In genomic region chr5:6632324-6632930, GRCh38 we compare ENCODE assay signal across 8 cellular contexts. TPM values are rescaled to one million over a fixed set of nuclear protein-coding genes. Genes with fewer than 3 reads are reported as not detected.
A peak's percentile ranks its signal among the peaks of the same experiment; 100 is the strongest.
DNase-seq lines count a peak whose midpoint lies in the region; ATAC-seq and TF ChIP-seq lines count a peak whose summit lies in the region.

No MANE protein-coding gene starts in this region.

- no peaks in the 10 kb centered on the region for H3K9me3 Mint-ChIP-seq in CD8-positive, alpha-beta T cell

- H3K18ac ChIP-seq in neuronal stem cell (ENCODE audit: low read length): peak overlapping the region; percentile 96

- peak overlapping the region; percentile 92 for H3K27ac ChIP-seq in CD8-positive, alpha-beta T cell (ENCODE audit: low read depth, low read length)
- H3K27ac ChIP-seq in SU-DHL-6 (ENCODE audit: low read depth, low read length) (peak overlapping the region; percentile 74), neuronal stem cell (replicated peaks; ENCODE audit: low read length) (no peak overlapping the region)

- intact Hi-C loops in CD8-positive, alpha-beta T cell (cut with DNase I, micrococcal nuclease): loop anchor here (1.0 to 10.0 kb wide), 5 partner anchors 113 to 1235 kb away; partner anchors contain the start of genes FASTKD3 (in 2 of the 2) and MTRR (in 2 of the 2)

- H2BK5ac ChIP-seq in neuronal stem cell (ENCODE audit: low read length): peak overlapping the region; percentile 91

- H3K4me2 ChIP-seq in SU-DHL-6 (ENCODE audit: low read depth, low read length, poor library complexity, severe bottlenecking) (peak overlapping the region; percentile 89), neuronal stem cell (ENCODE audit: insufficient read depth, low read length, poor library complexity, severe bottlenecking) (peak overlapping the region; percentile 87)

- H3K27me3 Mint-ChIP-seq in CD8-positive, alpha-beta T cell (ENCODE audit: low read depth): no peaks in the 10 kb centered on the region

- peaks cover 4% of the 10 kb centered on the region; the same call in 1 of the 2 replicates for H3F3A ChIP-seq in SU-DHL-6 (ENCODE audit: insufficient read depth)

- H3K9ac ChIP-seq in SU-DHL-6 (ENCODE audit: low read length) (peak overlapping the region; percentile 95), neuronal stem cell (ENCODE audit: low read depth, low read length, poor library complexity) (peak overlapping the region; percentile 89)

- peak overlapping the region; percentile 85 for H3K4me3 Mint-ChIP-seq in CD8-positive, alpha-beta T cell

- no peak overlapping the region for H4K8ac ChIP-seq in neuronal stem cell (ENCODE audit: low read depth, low read length)

- H4K91ac ChIP-seq in neuronal stem cell (ENCODE audit: low read depth, low read length, poor library complexity): no peak overlapping the region

- no peak overlapping the region for H2BK15ac ChIP-seq in neuronal stem cell (ENCODE audit: low read length)

- no peak for ATAC-seq in CD8-positive, alpha-beta T cell
- ATAC-seq in GM19395 (IDR thresholded peaks at IDR 0.05; ENCODE audit: unreplicated experiment) (peak; percentile 25), HG03442 (IDR thresholded peaks at IDR 0.05; ENCODE audit: unreplicated experiment) (peak; percentile 23)

- peaks cover 22% of the 10 kb centered on the region for H3K4me1 ChIP-seq in CD8-positive, alpha-beta T cell (ENCODE audit: insufficient read depth, low read length)
- H3K4me1 ChIP-seq in neuronal stem cell (ENCODE audit: control insufficient read depth in 2 of 2, insufficient read depth in 1 of 2, low read depth in 1 of 2, low read length in 2 of 2): peaks cover 4 to 15% of the 10 kb centered on the region in 2 donors

- peak overlapping the region; percentile 94 for H3K23ac ChIP-seq in neuronal stem cell (ENCODE audit: low read depth, low read length, poor library complexity)

- peak overlapping the region; percentile 99 for H3K27ac Mint-ChIP-seq in CD8-positive, alpha-beta T cell

- peak overlapping the region; percentile 90 for H2AFZ ChIP-seq in SU-DHL-6 (ENCODE audit: low read depth, low read length, severe bottlenecking)
- peak overlapping the region; percentile 98 for H2AFZ ChIP-seq in neuronal stem cell (ENCODE audit: low read length)

- no CpG with 5 or more reads among the region's 40 CpGs for WGBS in neuronal stem cell (ENCODE audit: extremely low coverage in 2 of 2, insufficient read length in 2 of 2, insufficient replicate concordance in 1 of 2), 2 donors

- POLR2A ChIA-PET in CD8-positive, alpha-beta T cell (lab: Charles Lee): interaction anchor here (0.6 to 2.6 kb wide), 7 partner anchors 9 to 1211 kb away, joined by 3 to 20 read pairs (median 9); partner anchors contain the start of genes ICE1, MED10 and TENT4A

- H3K14ac ChIP-seq in neuronal stem cell (ENCODE audit: low read length): peak overlapping the region; percentile 83

- peak overlapping the region; percentile 83 for H3K4me3 ChIP-seq in CD8-positive, alpha-beta T cell (ENCODE audit: low read depth, low read length)
- H3K4me3 ChIP-seq in SU-DHL-6 (ENCODE audit: insufficient read depth, low read length, poor library complexity, severe bottlenecking) (peak overlapping the region; percentile 86), fibroblast of mammary gland (ENCODE audit: control insufficient read depth, low read depth, low read length) (peak overlapping the region; percentile 94), neuronal stem cell (ENCODE audit: low read length in 2 of 2) (peak overlapping the region; percentile 90 to 99)

- CTCF ChIA-PET in CD8-positive, alpha-beta T cell (lab: Charles Lee): interaction anchor here (1.6 to 1.9 kb wide), 2 partner anchors 84 to 113 kb away, joined by 3 to 5 read pairs; no protein-coding TSS in a partner anchor

- peaks cover 60% of the 10 kb centered on the region for H3K79me2 ChIP-seq in SU-DHL-6 (ENCODE audit: insufficient read depth, low read length)

- H3K79me1 ChIP-seq in neuronal stem cell (ENCODE audit: low read depth, low read length): peaks cover 13% of the 10 kb centered on the region

- no peak overlapping the region for H3K4ac ChIP-seq in neuronal stem cell (ENCODE audit: low read length)

- H4K20me1 ChIP-seq in SU-DHL-6 (ENCODE audit: low read depth, low read length): peaks cover 10% of the 10 kb centered on the region; the same call in 1 of the 2 replicates

- no peak for TF ChIP-seq CTCF in CD8-positive, alpha-beta T cell (IDR thresholded peaks at IDR 0.05)
- TF ChIP-seq CTCF in SU-DHL-6 (IDR thresholded peaks at IDR 0.05; ENCODE audit: insufficient read depth, low read length, poor library complexity, severe bottlenecking): no peak
- TF ChIP-seq CTCF in fibroblast of mammary gland (conservative IDR thresholded peaks at IDR 0.05; ENCODE audit: control insufficient read depth, insufficient read depth, low read depth, low read length): no peak

- DNase-seq in CD8-positive, alpha-beta T cell: peak in 1 of 7 experiments; percentile 23
- no peak for DNase-seq in fibroblast of mammary gland (ENCODE audit: low read depth)
- no peak for DNase-seq in neuronal stem cell (ENCODE audit: low spot score)
- no peak for DNase-seq in GM03348 (ENCODE audit: low spot score)
- no peak for DNase-seq in NCI-H774 (lab: John Stamatoyannopoulos, UW)

- no peaks in the 10 kb centered on the region for H3K9me3 ChIP-seq in CD8-positive, alpha-beta T cell (ENCODE audit: low read length)
- H3K9me3 ChIP-seq in SU-DHL-6 (ENCODE audit: insufficient read depth, low read length) (no peaks in the 10 kb centered on the region), neuronal stem cell (replicated peaks in 1 of 2; ENCODE audit: control insufficient read depth in 2 of 2, insufficient read depth in 1 of 2, low read depth in 1 of 2, low read length in 2 of 2) (no peaks in the 10 kb centered on the region)

- H3K4me1 Mint-ChIP-seq in CD8-positive, alpha-beta T cell (ENCODE audit: low read depth): peaks cover 54% of the 10 kb centered on the region

- H3K36me3 Mint-ChIP-seq in CD8-positive, alpha-beta T cell: peaks cover 46% of the 10 kb centered on the region

- peak overlapping the region; percentile 77 for H2BK120ac ChIP-seq in neuronal stem cell (ENCODE audit: low read depth, low read length)

- peaks cover 9% of the 10 kb centered on the region for H3K36me3 ChIP-seq in CD8-positive, alpha-beta T cell (ENCODE audit: insufficient read depth, low read length)
- H3K36me3 ChIP-seq in SU-DHL-6 (ENCODE audit: low read length) (peaks cover 20% of the 10 kb centered on the region), neuronal stem cell (replicated peaks in 1 of 2; ENCODE audit: control insufficient read depth in 2 of 2, insufficient read depth in 2 of 2, low read length in 2 of 2) (peaks cover 10 to 44% of the 10 kb centered on the region in 2 donors)

- no peaks in the 10 kb centered on the region for H3K9me2 ChIP-seq in SU-DHL-6 (replicated peaks; ENCODE audit: insufficient read depth, low read length)

- H3K27me3 ChIP-seq in CD8-positive, alpha-beta T cell (ENCODE audit: insufficient read depth, low read length): no peaks in the 10 kb centered on the region
- H3K27me3 ChIP-seq in SU-DHL-6 (ENCODE audit: low read length) (no peaks in the 10 kb centered on the region), neuronal stem cell (ENCODE audit: control insufficient read depth in 3 of 3, insufficient read depth in 3 of 3, low read depth in 1 of 3, low read length in 3 of 3) (no peaks in the 10 kb centered on the region)

- no peak overlapping the region for H2BK12ac ChIP-seq in neuronal stem cell (ENCODE audit: low read length)

- H2AK5ac ChIP-seq in neuronal stem cell (ENCODE audit: low read depth, low read length): no peak overlapping the region

RNA-seq across cellular contexts. Expression of gene NSUN2, which starts 0.4 kb away (rescaled TPM):
- total RNA-seq in CD8-positive, alpha-beta T cell: 10 to 100 TPM; 69.6 to 74.3 TPM
- polyA plus RNA-seq in neuronal stem cell (2013, experiment 1 of 2): 21.5 TPM
- 21.4 TPM for polyA plus RNA-seq in neuronal stem cell (2013, experiment 2 of 2)

RNA-seq across cellular contexts. Expression of gene SRD5A1, which starts 0.8 kb away (rescaled TPM):
- 1 to 10 TPM; 2.1 to 2.8 TPM for total RNA-seq in CD8-positive, alpha-beta T cell
- 10.9 TPM for polyA plus RNA-seq in neuronal stem cell (2013, experiment 1 of 2)
- polyA plus RNA-seq in neuronal stem cell (2013, experiment 2 of 2): 10.5 TPM
